Comparison of ENCODE assay signal across 9 cellular contexts in the genomic region with DNA sequence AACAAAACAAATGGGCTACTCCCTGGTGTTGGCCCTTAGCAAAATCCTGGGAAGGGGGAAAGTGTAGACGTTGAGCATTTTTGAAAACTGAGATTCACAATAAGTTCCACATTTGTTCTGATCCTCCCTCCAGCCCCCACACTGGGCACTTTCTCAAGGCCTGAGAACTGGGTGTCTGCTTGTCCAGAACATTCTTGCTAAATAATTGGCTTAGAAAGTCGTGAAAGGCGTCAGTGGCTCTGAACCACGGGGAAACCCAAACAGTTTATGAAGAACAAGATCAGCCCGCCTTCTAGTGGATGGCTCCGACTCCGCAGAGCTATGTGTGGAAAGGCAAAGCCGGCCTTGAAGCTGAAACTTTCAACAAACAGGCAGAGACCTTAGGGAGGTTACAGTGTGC.
A peak's percentile ranks its signal among the peaks of the same experiment; 100 is the strongest.
DNase-seq lines count a peak whose midpoint lies in the region; ATAC-seq and TF ChIP-seq lines count a peak whose summit lies in the region.
"Had no signal": no experiment of that assay in that cellular context is flagged by ENCODE, and none has a peak within 500 bp of the region (broad histone marks: within the 10 kb centered on the region; RNA-seq: fewer than 3 reads in every experiment).

No MANE protein-coding gene starts in this region.

- peak; percentile 41 to 72 (median 56) for TF ChIP-seq CTCF in ascending aorta (IDR thresholded peaks at IDR 0.05)
- peak in 7 of 9 donors; percentile 31 to 60 (median 36) for TF ChIP-seq CTCF in heart right ventricle (IDR thresholded peaks at IDR 0.05)
- TF ChIP-seq CTCF in omental fat pad (IDR thresholded peaks at IDR 0.05), result no peak
- peak in 1 of 3 experiments; percentile 57 for TF ChIP-seq CTCF in vagina (IDR thresholded peaks at IDR 0.05)

- H3K36me3 ChIP-seq in ascending aorta (no peaks in the 10 kb centered on the region), heart right ventricle (no peaks in the 10 kb centered on the region), vagina (no peaks in the 10 kb centered on the region)

- DNase-seq in ascending aorta (ENCODE audit: low spot score in 2 of 2) (peak; percentile 41 to 91), heart right ventricle (peak; percentile 35 to 59), omental fat pad (ENCODE audit: low spot score) (no peak), vagina (ENCODE audit: extremely low spot score in 2 of 2) (peak in 1 of 2 donors; percentile 98), cortex of kidney (lab: John Stamatoyannopoulos, UW) (no peak), DMS79 (lab: John Stamatoyannopoulos, UW) (no peak), D341Med (ENCODE audit: low spot score) (no peak)
- DNase-seq: activated CD8-positive, alpha-beta memory T cell treated with anti-CD3 and anti-CD28 coated beads for 24 hours; NCI-H345 had no signal

- no peaks in the 10 kb centered on the region for H3K9me3 ChIP-seq in ascending aorta
- H3K9me3 ChIP-seq in heart right ventricle, result no peaks in the 10 kb centered on the region
- H3K9me3 ChIP-seq in vagina, result no peaks in the 10 kb centered on the region

- WGBS in heart right ventricle, 2 donors, result 46 to 50% methylated on average over 8 of the region's 8 CpGs

- H3K4me3 ChIP-seq in ascending aorta, result no peak overlapping the region
- no peak overlapping the region for H3K4me3 ChIP-seq in heart right ventricle
- H3K4me3 ChIP-seq in vagina, result peak overlapping the region in 1 of 2 donors; percentile 8

- ATAC-seq in heart right ventricle (peak; percentile 60 to 89 (median 84)), omental fat pad (ENCODE audit: low FRiP score) (peak; percentile 80)

- H3K4me1 ChIP-seq in ascending aorta (peaks cover 0 to 13% of the 10 kb centered on the region in 2 donors), heart right ventricle (peaks cover 0 to 31% (median 13%) of the 10 kb centered on the region in 9 donors), vagina (peaks cover 21% of the 10 kb centered on the region)

- H3K27me3 ChIP-seq in ascending aorta (no peaks in the 10 kb centered on the region), heart right ventricle (no peaks in the 10 kb centered on the region), vagina (no peaks in the 10 kb centered on the region)

- peak overlapping the region; percentile 58 to 69 for H3K27ac ChIP-seq in ascending aorta
- peak overlapping the region in 7 of 10 donors; percentile 9 to 65 (median 41) for H3K27ac ChIP-seq in heart right ventricle
- H3K27ac ChIP-seq in vagina, result peak overlapping the region; percentile 70

- no peak for TF ChIP-seq POLR2A in vagina (IDR thresholded peaks at IDR 0.05)

- intact Hi-C loops in ascending aorta (cut with DNase I) (loop anchor here (2.0 to 5.0 kb wide), 5 partner anchors 35 to 168 kb away; no protein-coding TSS in a partner anchor), heart right ventricle (cut with DNase I) (loop anchor here in 2 of 10 donors (5.0 to 10.0 kb wide), 3 partner anchors 162 to 292 kb away; no protein-coding TSS in a partner anchor), vagina (cut with DNase I) (loop anchor here (5.0 to 10.0 kb wide), 2 partner anchors 170 to 302 kb away; no protein-coding TSS in a partner anchor)

Comparison
In these comparisons a context has a peak if more than half of its experiments do, and no peak if none do; other contexts are left out.
1. DNase-seq: peak in ascending aorta (2 of 2) and heart right ventricle (2 of 2); none in omental fat pad (single experiment), cortex of kidney (single experiment), DMS79 (single experiment) and D341Med (single experiment).
2. CTCF ChIP-seq: peak in ascending aorta (3 of 3) and heart right ventricle (7 of 9); none in omental fat pad (0 of 3).
3. Peak in every context shown above with its lines, with median percentiles within 50 percentile points of each other: H3K27ac ChIP-seq.